In the genomic region with DNA sequence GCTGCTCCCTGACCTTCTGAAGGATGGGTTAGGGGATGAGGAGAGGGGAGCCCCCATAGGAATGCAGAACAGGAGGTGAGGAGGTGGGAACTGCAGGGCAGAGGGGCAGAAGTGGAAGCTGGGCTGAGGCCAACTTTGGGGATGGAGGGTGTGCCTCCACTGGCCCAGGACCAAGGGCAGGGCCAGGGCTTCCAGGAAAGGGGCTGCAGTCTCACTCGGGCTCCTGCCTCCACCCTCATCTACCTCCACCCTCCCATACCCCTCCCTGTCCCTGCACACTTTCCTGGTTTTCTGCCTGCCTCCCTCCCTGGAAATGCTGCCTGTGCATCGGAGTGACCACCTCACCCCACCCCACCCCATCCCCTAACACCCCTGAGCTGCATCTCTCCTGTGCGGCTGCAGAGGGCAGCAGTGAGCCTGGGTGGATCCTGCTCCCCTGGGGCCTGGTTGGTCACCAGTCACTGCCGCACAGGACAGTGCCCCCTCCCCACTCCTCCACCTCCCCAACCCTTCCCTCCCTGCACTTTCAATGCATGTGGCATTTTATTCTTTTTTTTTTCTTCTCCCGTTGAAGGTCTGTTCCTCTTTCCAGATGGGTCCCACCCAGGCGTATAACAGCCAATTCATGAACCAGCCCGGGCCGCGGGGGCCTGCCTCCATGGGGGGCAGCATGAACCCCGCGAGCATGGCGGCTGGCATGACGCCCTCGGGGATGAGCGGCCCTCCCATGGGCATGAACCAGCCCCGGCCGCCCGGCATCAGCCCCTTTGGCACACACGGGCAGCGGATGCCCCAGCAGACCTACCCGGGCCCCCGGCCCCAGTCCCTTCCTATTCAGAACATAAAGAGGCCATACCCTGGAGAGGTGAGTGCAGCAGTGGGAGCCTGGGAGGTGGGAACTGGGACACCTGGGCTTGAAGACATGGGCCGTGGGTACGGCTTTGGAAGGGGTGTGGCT, we compare ENCODE assay signal across 8 cellular contexts. TPM values are rescaled to one million over a fixed set of nuclear protein-coding genes. Genes with fewer than 3 reads are reported as not detected.
DNase-seq lines count a peak whose midpoint lies in the region; TF ChIP-seq lines count a peak whose summit lies in the region.

No MANE protein-coding gene starts in this region.

- peaks cover 12% of the 10 kb centered on the region for H3K36me3 Mint-ChIP-seq in activated naive CD8-positive, alpha-beta T cell treated with anti-CD3 and anti-CD28 coated beads for 36 hours

- peaks cover 11% of the 10 kb centered on the region for H3K4me1 Mint-ChIP-seq in activated naive CD8-positive, alpha-beta T cell treated with anti-CD3 and anti-CD28 coated beads for 36 hours

- H4K20me1 ChIP-seq in Loucy (ENCODE audit: insufficient read depth, low read length, poor library complexity, severe bottlenecking) = peaks cover 4% of the 10 kb centered on the region

- H3K9ac ChIP-seq in Loucy (ENCODE audit: low read depth, low read length, poor library complexity, severe bottlenecking) = no peak overlapping the region

- WGBS in iPS DF 6.9 (ENCODE audit: insufficient coverage, insufficient read length) = no CpG with 5 or more reads among the region's 24 CpGs
- 55% methylated on average over 17 of the region's 24 CpGs for WGBS in suprapubic skin

- no peak for TF ChIP-seq POLR2A in suprapubic skin (IDR thresholded peaks at IDR 0.05)

- no peak overlapping the region for H2AFZ ChIP-seq in Loucy (ENCODE audit: low read length)

- H3K4me3 Mint-ChIP-seq in activated naive CD8-positive, alpha-beta T cell treated with anti-CD3 and anti-CD28 coated beads for 36 hours = no peak overlapping the region

- H3K27me3 ChIP-seq in Loucy (ENCODE audit: insufficient read depth, low read length, poor library complexity, severe bottlenecking) (no peaks in the 10 kb centered on the region), iPS DF 6.9 (ENCODE audit: control insufficient read depth, insufficient read depth, low read length) (no peaks in the 10 kb centered on the region), suprapubic skin (no peaks in the 10 kb centered on the region)

- DNase-seq in D341Med (ENCODE audit: low spot score) (peak; percentile 64), iPS DF 6.9 (ENCODE audit: low read depth, low spot score) (peak; percentile 39), suprapubic skin (ENCODE audit: low spot score in 2 of 2) (no peak), posterior vena cava (ENCODE audit: low spot score) (no peak), HPDE6-E6E7 (ENCODE audit: extremely low spot score) (no peak)
- peak; percentile 33 for DNase-seq in activated naive CD8-positive, alpha-beta T cell treated with anti-CD3 and anti-CD28 coated beads for 36 hours
- DNase-seq in central memory CD4-positive, alpha-beta T cell = no peak

- no peak for TF ChIP-seq EP300 in suprapubic skin (IDR thresholded peaks at IDR 0.05)

- no peaks in the 10 kb centered on the region for H3K9me3 Mint-ChIP-seq in activated naive CD8-positive, alpha-beta T cell treated with anti-CD3 and anti-CD28 coated beads for 36 hours

- H3K27ac ChIP-seq in iPS DF 6.9 (ENCODE audit: low read length) (no peak overlapping the region), suprapubic skin (peak overlapping the region; percentile 60)

- H3K27me3 Mint-ChIP-seq in activated naive CD8-positive, alpha-beta T cell treated with anti-CD3 and anti-CD28 coated beads for 36 hours = no peaks in the 10 kb centered on the region

- H3K9me2 ChIP-seq in Loucy (replicated peaks; ENCODE audit: low read depth, low read length) = no peaks in the 10 kb centered on the region

- H3K9me3 ChIP-seq in Loucy (ENCODE audit: insufficient read depth, low read depth, low read length) (no peaks in the 10 kb centered on the region), iPS DF 6.9 (ENCODE audit: control insufficient read depth, insufficient read depth, low read length) (no peaks in the 10 kb centered on the region), suprapubic skin (no peaks in the 10 kb centered on the region)

- no peaks in the 10 kb centered on the region for H3F3A ChIP-seq in Loucy (ENCODE audit: low read depth)

- no peak overlapping the region for H3K4me2 ChIP-seq in Loucy (ENCODE audit: low read depth, low read length, poor library complexity, severe bottlenecking)

- H3K27ac Mint-ChIP-seq in activated naive CD8-positive, alpha-beta T cell treated with anti-CD3 and anti-CD28 coated beads for 36 hours = no peak overlapping the region

- intact Hi-C loops in posterior vena cava (cut with DNase I) = no loop called here

- no peak overlapping the region for H3K4me3 ChIP-seq in Loucy (ENCODE audit: low read length, poor library complexity, severe bottlenecking)
- H3K4me3 ChIP-seq in iPS DF 6.9 (ENCODE audit: low read length) = no peak overlapping the region
- H3K4me3 ChIP-seq in suprapubic skin = no peak overlapping the region

- H3K36me3 ChIP-seq in Loucy (ENCODE audit: insufficient read depth, low read length) (peaks cover 97% of the 10 kb centered on the region; the same call in 1 of the 2 replicates), iPS DF 6.9 (ENCODE audit: control insufficient read depth, insufficient read depth, low read length) (peaks cover 3% of the 10 kb centered on the region), suprapubic skin (peaks cover 88% of the 10 kb centered on the region)

- no peaks in the 10 kb centered on the region for H3K79me2 ChIP-seq in Loucy (ENCODE audit: insufficient read depth, low read length)

- TF ChIP-seq CTCF in Loucy (conservative IDR thresholded peaks at IDR 0.05; ENCODE audit: low read length) (peak; percentile 68), suprapubic skin (IDR thresholded peaks at IDR 0.05) (peak in 1 of 2 donors; percentile 46)

- no peaks in the 10 kb centered on the region for H3K4me1 ChIP-seq in Loucy (ENCODE audit: insufficient read depth, low read length, poor library complexity, severe bottlenecking)
- no peaks in the 10 kb centered on the region for H3K4me1 ChIP-seq in iPS DF 6.9 (ENCODE audit: control insufficient read depth, insufficient read depth, low read length)
- peaks cover 32% of the 10 kb centered on the region for H3K4me1 ChIP-seq in suprapubic skin

RNA-seq across cellular contexts. Expression of gene PPIF, which starts 54.2 kb away (rescaled TPM):
- total RNA-seq in activated naive CD8-positive, alpha-beta T cell treated with anti-CD3 and anti-CD28 coated beads for 36 hours = 100 to 1,000 TPM; 163 to 176 TPM
- 10 to 100 TPM; 41.0 to 92.8 (median 71.1) TPM for total RNA-seq in suprapubic skin
- 10 to 100 TPM; 20.4 to 23.9 TPM for total RNA-seq in posterior vena cava

Comparison
In these comparisons a context has a peak if more than half of its experiments do, and no peak if none do; other contexts are left out.
1. DNase-seq: peak in D341Med (single experiment), activated naive CD8-positive, alpha-beta T cell treated with anti-CD3 and anti-CD28 coated beads for 36 hours (single experiment) and iPS DF 6.9 (single experiment); none in suprapubic skin (0 of 2), posterior vena cava (single experiment), HPDE6-E6E7 (single experiment) and central memory CD4-positive, alpha-beta T cell (single experiment).